In the genomic region with DNA sequence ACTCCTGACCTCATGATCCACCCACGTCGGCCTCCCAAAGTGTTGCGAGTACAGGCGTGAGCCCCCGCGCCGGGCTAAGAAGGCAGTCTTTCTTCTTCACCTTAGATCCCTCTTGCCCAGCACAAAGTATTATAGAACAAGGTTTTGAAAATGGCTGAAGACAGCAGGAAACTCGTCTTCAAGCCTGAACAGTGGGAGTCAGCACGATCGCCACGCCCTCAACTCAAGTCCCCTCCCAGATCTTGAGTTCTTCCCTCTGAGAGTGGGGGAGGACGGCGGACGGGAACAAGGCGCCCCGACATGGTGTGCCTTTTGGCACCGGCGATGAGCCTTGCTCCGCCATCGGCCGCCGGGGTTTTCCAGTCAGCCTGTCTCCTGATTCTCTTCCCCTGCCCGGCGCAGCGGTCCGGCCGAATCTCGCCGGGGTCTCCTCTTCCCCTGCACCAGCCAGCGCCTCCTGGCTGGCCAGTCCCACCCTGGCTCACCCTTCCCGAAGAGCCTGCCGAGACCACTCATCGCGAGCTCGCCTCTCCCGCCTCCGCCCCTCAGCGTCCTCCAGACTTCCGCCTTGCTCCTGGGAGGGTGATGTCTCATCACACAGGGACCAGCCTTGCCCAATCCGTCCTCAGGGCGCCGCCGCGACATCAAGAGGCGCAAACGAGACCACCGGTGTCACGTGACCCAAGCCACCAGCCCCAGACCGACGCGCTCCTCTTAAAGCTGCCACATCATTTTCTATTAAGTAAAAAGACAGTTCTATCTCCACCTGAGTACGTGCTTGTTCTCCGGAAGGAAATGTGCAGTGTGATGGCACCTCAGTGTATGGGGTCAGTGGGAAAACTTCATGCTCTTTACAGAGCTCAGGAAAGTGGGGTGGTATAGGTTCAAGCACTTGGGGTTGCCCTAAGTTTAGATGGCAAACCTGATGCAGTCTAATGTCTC, we compare ENCODE assay signal across 8 cellular contexts. TPM values are rescaled to one million over a fixed set of nuclear protein-coding genes. Genes with fewer than 3 reads are reported as not detected.
DNase-seq lines count a peak whose midpoint lies in the region; ATAC-seq and TF ChIP-seq lines count a peak whose summit lies in the region.

A gene with protein sequence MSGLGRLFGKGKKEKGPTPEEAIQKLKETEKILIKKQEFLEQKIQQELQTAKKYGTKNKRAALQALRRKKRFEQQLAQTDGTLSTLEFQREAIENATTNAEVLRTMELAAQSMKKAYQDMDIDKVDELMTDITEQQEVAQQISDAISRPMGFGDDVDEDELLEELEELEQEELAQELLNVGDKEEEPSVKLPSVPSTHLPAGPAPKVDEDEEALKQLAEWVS (minus strand): TSS at position 565 of the 942 bp plus-strand sequence. CDS start 49 bp downstream, at position 516.

- ATAC-seq in GM23338, result peak; percentile 90
- peak; percentile 76 to 77 for ATAC-seq in naive B cell (ENCODE audit: low read depth in 2 of 2)
- peak; percentile 92 for ATAC-seq in stimulated activated memory B cell treated with anti-CD40 and anti-IgM and Interleukin-4, amounts not matched to agents 10 μg/mL and 1 μg/mL and 100 μg/mL, for 72 hours

- H3K27ac Mint-ChIP-seq in GM23338, result peak within 1 kb of the TSS; percentile 99
- H3K27ac Mint-ChIP-seq in naive B cell, result peak within 1 kb of the TSS; percentile 97 to 100 (median 99)
- H3K27ac Mint-ChIP-seq in stimulated activated memory B cell treated with anti-CD40 and anti-IgM and Interleukin-4, amounts not matched to agents 10 μg/mL and 1 μg/mL and 100 μg/mL, for 72 hours, result peak within 1 kb of the TSS; percentile 94

- H3K79me2 ChIP-seq in DOHH2 (ENCODE audit: control insufficient read depth, low read length), result peaks cover 35% of the 10 kb centered on the region
- H3K79me2 ChIP-seq in GM23338 (replicated peaks; ENCODE audit: insufficient read depth), result no peaks in the 10 kb centered on the region; the same call in 1 of the 2 replicates

- H3K4me1 ChIP-seq in DOHH2 (ENCODE audit: control insufficient read depth, low read length), result peaks cover 31% of the 10 kb centered on the region
- peaks cover 16% of the 10 kb centered on the region for H3K4me1 ChIP-seq in GM23338 (ENCODE audit: insufficient read depth)

- H3F3A ChIP-seq in DOHH2 (ENCODE audit: control insufficient read depth, insufficient read depth), result peaks cover 25% of the 10 kb centered on the region
- peaks cover 28% of the 10 kb centered on the region for H3F3A ChIP-seq in GM23338 (replicated peaks; ENCODE audit: low read depth)

- peak within 1 kb of the TSS; percentile 16; the same call in 1 of the 2 replicates for H2AFZ ChIP-seq in GM23338

- H3K36me3 Mint-ChIP-seq in GM23338 (ENCODE audit: low read depth) (peaks cover 55% of the 10 kb centered on the region), naive B cell (peaks cover 10 to 17% of the 10 kb centered on the region in 2 donors)
- H3K36me3 Mint-ChIP-seq in stimulated activated memory B cell treated with anti-CD40 and anti-IgM and Interleukin-4, amounts not matched to agents 10 μg/mL and 1 μg/mL and 100 μg/mL, for 72 hours, result peaks cover 24% of the 10 kb centered on the region

- H3K27me3 ChIP-seq in DOHH2 (ENCODE audit: control insufficient read depth, low read length) (no peaks in the 10 kb centered on the region), GM23338 (ENCODE audit: insufficient read depth) (no peaks in the 10 kb centered on the region)

- no peaks in the 10 kb centered on the region for H3K9me2 ChIP-seq in DOHH2 (replicated peaks; ENCODE audit: control insufficient read depth, low read length)
- no peaks in the 10 kb centered on the region for H3K9me2 ChIP-seq in GM23338 (ENCODE audit: insufficient read depth)

- peak within 1 kb of the TSS; percentile 82 for H3K4me2 ChIP-seq in DOHH2 (ENCODE audit: low read length)
- peak within 1 kb of the TSS; percentile 81 for H3K4me2 ChIP-seq in GM23338

- H3K9me3 Mint-ChIP-seq in GM23338 (peaks cover 3% of the 10 kb centered on the region; the same call in 2 of the 3 replicates), naive B cell (no peaks in the 10 kb centered on the region)
- no peaks in the 10 kb centered on the region for H3K9me3 Mint-ChIP-seq in stimulated activated memory B cell treated with anti-CD40 and anti-IgM and Interleukin-4, amounts not matched to agents 10 μg/mL and 1 μg/mL and 100 μg/mL, for 72 hours

- peak within 1 kb of the TSS; percentile 93 for H3K4me3 Mint-ChIP-seq in GM23338
- H3K4me3 Mint-ChIP-seq in naive B cell, result peak within 1 kb of the TSS; percentile 91 to 99 (median 96)
- peak within 1 kb of the TSS; percentile 87 for H3K4me3 Mint-ChIP-seq in stimulated activated memory B cell treated with anti-CD40 and anti-IgM and Interleukin-4, amounts not matched to agents 10 μg/mL and 1 μg/mL and 100 μg/mL, for 72 hours

- H3K9me3 ChIP-seq in DOHH2 (ENCODE audit: control insufficient read depth, insufficient read depth, low read length), result no peaks in the 10 kb centered on the region

- peak; percentile 99 for DNase-seq in GM23338 (ENCODE audit: low spot score)
- peak; percentile 98 for DNase-seq in LHCN-M2 (ENCODE audit: low read depth)
- DNase-seq in RPMI8226, result peak; percentile 95
- DNase-seq in activated T-helper 1 cell treated with anti-CD3 and anti-CD28 coated beads, Interleukin-2, amount 50 U/mL, for 16 hours (ENCODE audit: low read depth in 1 of 2, low spot score in 1 of 2), result peak; percentile 92 to 93
- peak; percentile 98 for DNase-seq in fibroblast of gingiva (ENCODE audit: low read depth)
- peak; percentile 95 for DNase-seq in naive B cell

- no peaks in the 10 kb centered on the region for H4K20me1 ChIP-seq in DOHH2 (ENCODE audit: control insufficient read depth, insufficient read depth, low read depth, low read length)
- H4K20me1 ChIP-seq in GM23338 (replicated peaks; ENCODE audit: insufficient read depth), result no peaks in the 10 kb centered on the region; the same call in 1 of the 2 replicates

- peaks cover 19% of the 10 kb centered on the region for H3K27me3 Mint-ChIP-seq in GM23338 (ENCODE audit: insufficient read depth, low read depth, poor library complexity)
- H3K27me3 Mint-ChIP-seq in naive B cell, result no peaks in the 10 kb centered on the region
- no peaks in the 10 kb centered on the region for H3K27me3 Mint-ChIP-seq in stimulated activated memory B cell treated with anti-CD40 and anti-IgM and Interleukin-4, amounts not matched to agents 10 μg/mL and 1 μg/mL and 100 μg/mL, for 72 hours

- H3K27ac ChIP-seq in DOHH2 (ENCODE audit: low read depth, low read length) (peak within 1 kb of the TSS; percentile 87), GM23338 (ENCODE audit: low read depth) (peak within 1 kb of the TSS; percentile 100)

- H3K36me3 ChIP-seq in DOHH2 (ENCODE audit: control insufficient read depth, low read length) (peaks cover 55% of the 10 kb centered on the region), GM23338 (ENCODE audit: insufficient read depth) (peaks cover 5% of the 10 kb centered on the region)

- TF ChIP-seq CTCF in DOHH2 (IDR thresholded peaks at IDR 0.05; ENCODE audit: low read depth, low read length, poor library complexity, severe bottlenecking) (no peak), GM23338 (conservative IDR thresholded peaks at IDR 0.05; ENCODE audit: low read depth in 2 of 2) (0 out of 4 replicates have a peak, but pooled peaks of 1 of the 2 experiments have one; percentile 9)

- peak within 1 kb of the TSS; percentile 99 for H3K4me3 ChIP-seq in DOHH2 (ENCODE audit: low read length)
- H3K4me3 ChIP-seq in GM23338, result peak within 1 kb of the TSS; percentile 83

- peaks cover 19% of the 10 kb centered on the region for H3K4me1 Mint-ChIP-seq in GM23338
- peaks cover 38 to 71% (median 53%) of the 10 kb centered on the region in 3 donors for H3K4me1 Mint-ChIP-seq in naive B cell
- H3K4me1 Mint-ChIP-seq in stimulated activated memory B cell treated with anti-CD40 and anti-IgM and Interleukin-4, amounts not matched to agents 10 μg/mL and 1 μg/mL and 100 μg/mL, for 72 hours, result peaks cover 50% of the 10 kb centered on the region

TF ChIP-seq in GM23338, 12 proteins besides CTCF, POLR2A, EP300 and RAD21 (continues in another document):
- peak; percentile 98 for TF ChIP-seq POLR2AphosphoS5 (IDR thresholded peaks at IDR 0.05; ENCODE audit: low read depth)
- TF ChIP-seq, protein P1, sequence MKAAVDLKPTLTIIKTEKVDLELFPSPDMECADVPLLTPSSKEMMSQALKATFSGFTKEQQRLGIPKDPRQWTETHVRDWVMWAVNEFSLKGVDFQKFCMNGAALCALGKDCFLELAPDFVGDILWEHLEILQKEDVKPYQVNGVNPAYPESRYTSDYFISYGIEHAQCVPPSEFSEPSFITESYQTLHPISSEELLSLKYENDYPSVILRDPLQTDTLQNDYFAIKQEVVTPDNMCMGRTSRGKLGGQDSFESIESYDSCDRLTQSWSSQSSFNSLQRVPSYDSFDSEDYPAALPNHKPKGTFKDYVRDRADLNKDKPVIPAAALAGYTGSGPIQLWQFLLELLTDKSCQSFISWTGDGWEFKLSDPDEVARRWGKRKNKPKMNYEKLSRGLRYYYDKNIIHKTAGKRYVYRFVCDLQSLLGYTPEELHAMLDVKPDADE (IDR thresholded peaks at IDR 0.05), result peak; percentile 62; the same call in 1 of the 2 replicates
- TF ChIP-seq EZH2 (IDR thresholded peaks at IDR 0.05; ENCODE audit: low read depth, unreplicated experiment), result no peak

RNA-seq across cellular contexts. Expression of the gene that starts here (rescaled TPM):
- total RNA-seq in GM23338 (2014; rRNA removed; shearing (Covaris generic)), result 10.6 and 19.3 TPM in 2 replicates
- 30.1 and 36.9 TPM in 2 replicates for polyA plus RNA-seq in GM23338 (2016; fragmentation: Nextera tagmentation; extraction: Ambion mirVana)
- total RNA-seq in LHCN-M2 (2014; rRNA removed), result 48.6 and 54.1 TPM in 2 replicates
- polyA plus RNA-seq in LHCN-M2 (2012), result 116 TPM
- 100 to 1,000 TPM; 139 to 167 (median 157) TPM for polyA plus RNA-seq in naive B cell (ENCODE audit: low read depth in 6 of 6)

Comparison
In these comparisons a context has a peak if more than half of its experiments do, and no peak if none do; other contexts are left out.
1. Peak in every context shown above with its lines: DNase-seq, ATAC-seq, H3K4me3 ChIP-seq and H3K27ac ChIP-seq.